ENCODE assay signal across 40 cellular contexts in the genomic region with DNA sequence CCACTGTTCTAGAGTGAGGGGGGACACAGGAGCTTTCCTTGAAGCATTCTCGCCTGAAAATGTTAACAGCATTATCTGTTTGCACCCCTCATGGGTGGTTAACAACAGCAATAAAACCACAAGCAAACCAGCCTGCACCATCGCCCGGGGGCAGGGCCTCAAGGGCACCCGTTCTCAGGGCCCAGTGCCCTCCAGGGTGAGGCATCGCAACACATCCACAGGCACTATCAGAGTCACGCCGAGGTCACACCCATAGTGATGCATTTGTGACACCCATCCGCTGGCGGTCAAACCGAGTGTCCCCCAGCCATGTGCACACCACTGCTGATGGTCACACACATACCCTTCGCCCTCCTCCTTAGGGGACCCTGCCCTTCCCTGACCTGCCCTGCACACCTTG. TPM values are rescaled to one million over a fixed set of nuclear protein-coding genes. Genes with fewer than 3 reads are reported as not detected.
"Had no signal": no experiment of that assay in that cellular context is flagged by ENCODE, and none has a peak within 500 bp of the region (broad histone marks: within the 10 kb centered on the region; RNA-seq: fewer than 3 reads in every experiment).

No MANE protein-coding gene starts in this region.

- H3K4me1 Mint-ChIP-seq: activated B cell treated with CpG ODN at 0.5 μM for 24 hours; activated naive CD8-positive, alpha-beta T cell treated with anti-CD3 and anti-CD28 coated beads for 36 hours; IgD-negative memory B cell had no signal

- H3K36me3 Mint-ChIP-seq: activated CD4-positive, alpha-beta memory T cell treated with anti-CD3 and anti-CD28 coated beads for 36 hours; activated naive CD8-positive, alpha-beta T cell treated with anti-CD3 and anti-CD28 coated beads for 36 hours had no signal

- H3K27me3 Mint-ChIP-seq: activated CD4-positive, alpha-beta memory T cell treated with anti-CD3 and anti-CD28 coated beads for 36 hours; activated naive CD8-positive, alpha-beta T cell treated with anti-CD3 and anti-CD28 coated beads for 36 hours had no signal

- DNase-seq: activated B cell treated with CpG ODN at 0.5 μM for 24 hours; activated CD4-positive, alpha-beta memory T cell treated with anti-CD3 and anti-CD28 coated beads for 36 hours; activated CD4-positive, alpha-beta T cell treated with anti-CD3 and anti-CD28 coated beads for 4 hours; activated CD4-positive, alpha-beta T cell treated with anti-CD3 and anti-CD28 coated beads, Interleukin-2, amount 50 U/mL, for 1 hour; activated CD4-positive, CD25-positive, alpha-beta regulatory T cell treated with anti-CD3 and anti-CD28 coated beads, Interleukin-2, amount 50 U/mL, for 72 hours; activated CD8-positive, alpha-beta memory T cell treated with anti-CD3 and anti-CD28 coated beads, Interleukin-2, amount 50 U/mL, for 4 hours; activated naive CD4-positive, alpha-beta T cell; activated naive CD4-positive, alpha-beta T cell treated with anti-CD3 and anti-CD28 coated beads, Interleukin-2, amount 50 U/mL, for 16 hours; activated naive CD8-positive, alpha-beta T cell treated with anti-CD3 and anti-CD28 coated beads for 36 hours; activated T-cell treated with anti-CD3 and anti-CD28 coated beads for 4 hours; activated T-cell treated with anti-CD3 and anti-CD28 coated beads, Interleukin-2, amount 50 U/mL, for 4 hours; amniotic stem cell; aorta; brain microvascular endothelial cell; Karpas-422; KBM-7; NCI-H1048; NCI-H1105 treated with DMSO at 0.1 percent for 48 hours; NCI-H1436; NCI-H1694; NCI-H1930; NCI-H2081 treated with DMSO at 0.1 percent for 48 hours; NCI-H226; NCI-H446 treated with DMSO at 0.1 percent for 48 hours; NCI-H524; NCI-H69; SHP77; SJCRH30; SW 1271; T-helper 1 cell; T-helper 2 cell; T-helper 9 cell had no signal

- H3K4me3 Mint-ChIP-seq: activated B cell treated with CpG ODN at 0.5 μM for 24 hours; activated CD4-positive, alpha-beta memory T cell treated with anti-CD3 and anti-CD28 coated beads for 36 hours; activated naive CD8-positive, alpha-beta T cell treated with anti-CD3 and anti-CD28 coated beads for 36 hours; activated T-cell treated with anti-CD3 and anti-CD28 coated beads, Interleukin-2, amount 50 U/mL, for 4 hours; activated T-helper 1 cell treated with anti-CD3 and anti-CD28 coated beads, Interleukin-12 subunit alpha, Interleukin-12 subunit beta, Interleukin-2, Interleukin-4 antibody, amounts not matched to agents 30 ng/mL and 10 ng/mL and 1 ng/mL, durations not matched to agents 14 hours and 24 hours and 36 hours; IgD-negative memory B cell had no signal

- H3K4me3 ChIP-seq: cardiac muscle cell, SJCRH30, SK-N-MC had no signal

- ATAC-seq: activated T-cell treated with anti-CD3 and anti-CD28 coated beads, Interleukin-2, amount 50 U/mL, for 4 hours; Panc1 had no signal

- H3K27ac ChIP-seq: brain microvascular endothelial cell, cardiac muscle cell, SJCRH30, SK-N-MC, VCaP had no signal

- H3K9me3 Mint-ChIP-seq: activated B cell treated with CpG ODN at 0.5 μM for 24 hours; activated CD4-positive, alpha-beta memory T cell treated with anti-CD3 and anti-CD28 coated beads for 36 hours; activated naive CD8-positive, alpha-beta T cell treated with anti-CD3 and anti-CD28 coated beads for 36 hours; activated T-cell treated with anti-CD3 and anti-CD28 coated beads, Interleukin-2, amount 50 U/mL, for 4 hours; activated T-helper 1 cell treated with anti-CD3 and anti-CD28 coated beads, Interleukin-12 subunit alpha, Interleukin-12 subunit beta, Interleukin-2, Interleukin-4 antibody, amounts not matched to agents 30 ng/mL and 10 ng/mL and 1 ng/mL, durations not matched to agents 14 hours and 24 hours and 36 hours; IgD-negative memory B cell had no signal

- H3K27ac Mint-ChIP-seq: activated B cell treated with CpG ODN at 0.5 μM for 24 hours; activated CD4-positive, alpha-beta memory T cell treated with anti-CD3 and anti-CD28 coated beads for 36 hours; activated naive CD8-positive, alpha-beta T cell treated with anti-CD3 and anti-CD28 coated beads for 36 hours; IgD-negative memory B cell had no signal

- H3K27me3 ChIP-seq: brain microvascular endothelial cell, cardiac muscle cell, SJCRH30 had no signal

- H3K36me3 ChIP-seq: brain microvascular endothelial cell, cardiac muscle cell, SJCRH30 had no signal

- H3K9me3 ChIP-seq: SJCRH30 had no signal

RNA-seq across cellular contexts. Expression of a gene that starts 4.6 kb away (rescaled TPM):
- total RNA-seq: activated B cell treated with CpG ODN at 0.5 μM for 24 hours; activated naive CD8-positive, alpha-beta T cell treated with anti-CD3 and anti-CD28 coated beads for 36 hours; activated T-cell treated with anti-CD3 and anti-CD28 coated beads, Interleukin-2, amount 50 U/mL, for 4 hours; activated T-helper 1 cell treated with anti-CD3 and anti-CD28 coated beads, Interleukin-12 subunit alpha, Interleukin-12 subunit beta, Interleukin-2, Interleukin-4 antibody, amounts not matched to agents 30 ng/mL and 10 ng/mL and 1 ng/mL, durations not matched to agents 14 hours and 24 hours and 36 hours; aorta; MCF 10A; RPMI7951 had no signal
- polyA plus RNA-seq: aorta, cardiac muscle cell, IgD-negative memory B cell had no signal

RNA-seq across cellular contexts. Expression of a gene that starts 14.5 kb away (rescaled TPM):
- total RNA-seq: activated B cell treated with CpG ODN at 0.5 μM for 24 hours; activated CD4-positive, alpha-beta memory T cell treated with anti-CD3 and anti-CD28 coated beads for 36 hours; activated naive CD8-positive, alpha-beta T cell treated with anti-CD3 and anti-CD28 coated beads for 36 hours; activated T-helper 1 cell treated with anti-CD3 and anti-CD28 coated beads, Interleukin-12 subunit alpha, Interleukin-12 subunit beta, Interleukin-2, Interleukin-4 antibody, amounts not matched to agents 30 ng/mL and 10 ng/mL and 1 ng/mL, durations not matched to agents 14 hours and 24 hours and 36 hours; aorta; RPMI7951 had no signal
- polyA plus RNA-seq: cardiac muscle cell, IgD-negative memory B cell had no signal

RNA-seq across cellular contexts. Expression of a gene that starts 26.3 kb away (rescaled TPM):
- total RNA-seq: activated B cell treated with CpG ODN at 0.5 μM for 24 hours; activated CD4-positive, alpha-beta memory T cell treated with anti-CD3 and anti-CD28 coated beads for 36 hours; activated naive CD8-positive, alpha-beta T cell treated with anti-CD3 and anti-CD28 coated beads for 36 hours; activated T-cell treated with anti-CD3 and anti-CD28 coated beads, Interleukin-2, amount 50 U/mL, for 4 hours; activated T-helper 1 cell treated with anti-CD3 and anti-CD28 coated beads, Interleukin-12 subunit alpha, Interleukin-12 subunit beta, Interleukin-2, Interleukin-4 antibody, amounts not matched to agents 30 ng/mL and 10 ng/mL and 1 ng/mL, durations not matched to agents 14 hours and 24 hours and 36 hours; aorta; cardiac muscle cell; MCF 10A; RPMI7951 had no signal
- polyA plus RNA-seq: cardiac muscle cell had no signal
